Comparison of ENCODE assay signal across 1 cellular context in the genomic region with DNA sequence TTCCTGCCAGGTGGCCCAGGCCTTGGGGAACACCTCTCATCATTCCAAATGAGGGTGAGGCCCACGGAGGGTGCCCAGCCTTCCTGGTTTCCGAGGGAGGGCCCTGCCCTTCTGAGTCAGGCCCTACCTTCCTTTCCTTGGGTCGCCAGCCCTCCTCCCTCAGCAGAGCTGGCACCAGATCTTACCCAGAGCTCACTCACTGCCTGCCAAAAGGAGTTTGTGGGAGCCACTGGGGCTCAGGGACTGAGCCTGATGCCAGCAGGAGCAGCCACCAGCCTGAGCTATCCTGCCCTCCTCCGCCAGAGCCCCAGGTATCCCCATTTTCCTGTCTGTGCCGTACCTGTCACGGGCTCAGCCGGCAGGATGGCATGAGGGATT.
TF ChIP-seq lines count a peak whose summit lies in the region.

No MANE protein-coding gene starts in this region.

TF ChIP-seq in HCT116, 20 proteins besides CTCF, POLR2A, EP300 and RAD21 (continued from another document):
- TF ChIP-seq ZBTB33 (IDR thresholded peaks at IDR 0.05; ENCODE audit: extremely low read depth, insufficient replicate concordance, low read length) (no peak), SRF (IDR thresholded peaks at IDR 0.05; ENCODE audit: low read depth) (no peak)
